17 cellular contexts compared by ENCODE assay signal in genomic region chr13:36072127-36072526, GRCh38. TPM values are rescaled to one million over a fixed set of nuclear protein-coding genes. Genes with fewer than 3 reads are reported as not detected.
DNase-seq lines count a peak whose midpoint lies in the region; ATAC-seq and TF ChIP-seq lines count a peak whose summit lies in the region.
"Had no signal": no experiment of that assay in that cellular context is flagged by ENCODE, and none has a peak within 500 bp of the region (broad histone marks: within the 10 kb centered on the region; RNA-seq: fewer than 3 reads in every experiment).

No MANE protein-coding gene starts in this region.

- H3K27ac ChIP-seq in left ventricle myocardium inferior (replicated peaks) (peak overlapping the region; percentile 81), parathyroid adenoma (peak overlapping the region; percentile 79)
- H3K27ac ChIP-seq: BLaER1 treated with 17β-estradiol and CSF1 and Interleukin-3, amounts not matched to agents 10 nM and 100 nM had no signal

- H3K27me3 Mint-ChIP-seq in brain: no peaks in the 10 kb centered on the region
- no peaks in the 10 kb centered on the region for H3K27me3 Mint-ChIP-seq in activated naive CD8-positive, alpha-beta T cell treated with anti-CD3 and anti-CD28 coated beads, Interleukin-2, amount 50 U/mL, for 24 hours
- H3K27me3 Mint-ChIP-seq: CD4-positive, CD25-positive, alpha-beta regulatory T cell had no signal

- no peak overlapping the region for H3K9ac ChIP-seq in parathyroid adenoma
- H3K9ac ChIP-seq: BLaER1 treated with 17β-estradiol and CSF1 and Interleukin-3, amounts not matched to agents 10 nM and 100 nM had no signal

- H2AFZ ChIP-seq in parathyroid adenoma: no peak overlapping the region

- peak overlapping the region in 3 of 5 experiments; percentile 10 to 63 (median 35) for H3K27ac Mint-ChIP-seq in brain
- no peak overlapping the region for H3K27ac Mint-ChIP-seq in activated naive CD8-positive, alpha-beta T cell treated with anti-CD3 and anti-CD28 coated beads, Interleukin-2, amount 50 U/mL, for 24 hours
- H3K27ac Mint-ChIP-seq: CD4-positive, CD25-positive, alpha-beta regulatory T cell; H9 had no signal

- DNase-seq in left ventricle myocardium inferior (no peak), left cardiac atrium (no peak)
- DNase-seq in activated CD4-positive, alpha-beta T cell treated with anti-CD3 and anti-CD28 coated beads for 48 hours: no peak
- no peak for DNase-seq in activated naive CD8-positive, alpha-beta T cell treated with anti-CD3 and anti-CD28 coated beads, Interleukin-2, amount 50 U/mL, for 24 hours
- DNase-seq: 8988T; ACHN; Calu3; CD4-positive, CD25-positive, alpha-beta regulatory T cell; DMS 273 treated with DMSO at 0.1 percent for 48 hours; GOT3; H9 had no signal

- H3K36me3 ChIP-seq in left ventricle myocardium inferior (no peaks in the 10 kb centered on the region), parathyroid adenoma (ENCODE audit: control insufficient read depth, insufficient read depth, low read length) (no peaks in the 10 kb centered on the region)
- H3K36me3 ChIP-seq: BLaER1 treated with 17β-estradiol and CSF1 and Interleukin-3, amounts not matched to agents 10 nM and 100 nM had no signal

- H3K79me2 ChIP-seq in parathyroid adenoma: no peaks in the 10 kb centered on the region

- H3K4me1 Mint-ChIP-seq in brain: peaks cover 83% of the 10 kb centered on the region
- H3K4me1 Mint-ChIP-seq in activated naive CD8-positive, alpha-beta T cell treated with anti-CD3 and anti-CD28 coated beads, Interleukin-2, amount 50 U/mL, for 24 hours: no peaks in the 10 kb centered on the region
- H3K4me1 Mint-ChIP-seq: CD4-positive, CD25-positive, alpha-beta regulatory T cell had no signal

- H3K4me1 ChIP-seq in left ventricle myocardium inferior (peaks cover 6% of the 10 kb centered on the region), parathyroid adenoma (peaks cover 11% of the 10 kb centered on the region)
- H3K4me1 ChIP-seq: BLaER1 treated with 17β-estradiol and CSF1 and Interleukin-3, amounts not matched to agents 10 nM and 100 nM had no signal

- H3K36me3 Mint-ChIP-seq in brain: peaks cover 33% of the 10 kb centered on the region
- H3K36me3 Mint-ChIP-seq in activated naive CD8-positive, alpha-beta T cell treated with anti-CD3 and anti-CD28 coated beads, Interleukin-2, amount 50 U/mL, for 24 hours (ENCODE audit: low read depth): no peaks in the 10 kb centered on the region
- H3K36me3 Mint-ChIP-seq: CD4-positive, CD25-positive, alpha-beta regulatory T cell had no signal

- H3K4me3 ChIP-seq in left ventricle myocardium inferior (no peak overlapping the region), parathyroid adenoma (ENCODE audit: low read depth, low read length) (no peak overlapping the region)
- H3K4me3 ChIP-seq: BLaER1 treated with 17β-estradiol and CSF1 and Interleukin-3, amounts not matched to agents 10 nM and 100 nM; GM12878 had no signal

- H3K4me2 ChIP-seq in parathyroid adenoma (ENCODE audit: low read length): peak overlapping the region; percentile 16
- H3K4me2 ChIP-seq: BLaER1 treated with 17β-estradiol and CSF1 and Interleukin-3, amounts not matched to agents 10 nM and 100 nM had no signal

- H3K27me3 ChIP-seq in left ventricle myocardium inferior (ENCODE audit: low read depth) (no peaks in the 10 kb centered on the region), parathyroid adenoma (ENCODE audit: control insufficient read depth, insufficient read depth, low read length) (no peaks in the 10 kb centered on the region)
- H3K27me3 ChIP-seq: BLaER1 treated with 17β-estradiol and CSF1 and Interleukin-3, amounts not matched to agents 10 nM and 100 nM had no signal

- H3K9me3 ChIP-seq in left ventricle myocardium inferior (replicated peaks) (no peaks in the 10 kb centered on the region), parathyroid adenoma (ENCODE audit: control insufficient read depth, low read length) (no peaks in the 10 kb centered on the region)
- H3K9me3 ChIP-seq: BLaER1 treated with 17β-estradiol and CSF1 and Interleukin-3, amounts not matched to agents 10 nM and 100 nM had no signal

- no peak for ATAC-seq in left cardiac atrium
- ATAC-seq in HG03139 (IDR thresholded peaks at IDR 0.05; ENCODE audit: unreplicated experiment): no peak
- ATAC-seq in activated naive CD8-positive, alpha-beta T cell treated with anti-CD3 and anti-CD28 coated beads, Interleukin-2, amount 50 U/mL, for 24 hours: no peak
- ATAC-seq: GM12878 had no signal

- intact Hi-C loops in left ventricle myocardium inferior (cut with micrococcal nuclease): no loop called here
- intact Hi-C loops in left cardiac atrium (cut with DNase I): no loop called here

- H3K4me3 Mint-ChIP-seq in brain: peak overlapping the region in 1 of 5 experiments; percentile 3
- no peak overlapping the region for H3K4me3 Mint-ChIP-seq in activated naive CD8-positive, alpha-beta T cell treated with anti-CD3 and anti-CD28 coated beads, Interleukin-2, amount 50 U/mL, for 24 hours
- H3K4me3 Mint-ChIP-seq: CD4-positive, CD25-positive, alpha-beta regulatory T cell; H9 had no signal

- TF ChIP-seq CTCF in left ventricle myocardium inferior (IDR thresholded peaks at IDR 0.05; ENCODE audit: borderline replicate concordance) (no peak), brain (conservative IDR thresholded peaks at IDR 0.05) (no peak), parathyroid adenoma (IDR thresholded peaks at IDR 0.05) (no peak)

- H3K9me3 Mint-ChIP-seq in brain: peaks cover 0 to 11% (median 8%) of the 10 kb centered on the region in 5 experiments
- H3K9me3 Mint-ChIP-seq in activated naive CD8-positive, alpha-beta T cell treated with anti-CD3 and anti-CD28 coated beads, Interleukin-2, amount 50 U/mL, for 24 hours: no peaks in the 10 kb centered on the region
- H3K9me3 Mint-ChIP-seq: H9 had no signal

RNA-seq across cellular contexts. Expression of gene DCLK1, which starts 59.1 kb away (rescaled TPM):
- total RNA-seq in left ventricle myocardium inferior (8.4 TPM), left cardiac atrium (10 to 100 TPM; 18.2 to 30.1 TPM)
- 12.6 TPM for polyA plus RNA-seq in brain (ENCODE audit: insufficient read depth, low read depth, low replicate concordance)
- total RNA-seq: Calu3; CD4-positive, CD25-positive, alpha-beta regulatory T cell; G401; GM12878 had no signal
- polyA plus RNA-seq: CD4-positive, CD25-positive, alpha-beta regulatory T cell; GM12878 had no signal
